ENCODE assay signal across 24 cellular contexts in genomic region chr5:52043137-52043536, GRCh38.
"Had no signal": no experiment of that assay in that cellular context is flagged by ENCODE, and none has a peak within 500 bp of the region (broad histone marks: within the 10 kb centered on the region; RNA-seq: fewer than 3 reads in every experiment).

No MANE protein-coding gene starts in this region.

- H3K4me1 ChIP-seq: heart right ventricle, neural progenitor cell, suprapubic skin, tibial nerve had no signal

- H3K9me3 ChIP-seq: heart right ventricle, suprapubic skin, tibial nerve had no signal

- ATAC-seq: activated CD8-positive, alpha-beta memory T cell treated with anti-CD3 and anti-CD28 coated beads, Interleukin-2, amount 10 ng/mL, durations not matched to agents 7 days and 5 days; activated CD8-positive, alpha-beta T cell treated with anti-CD3 and anti-CD28 coated beads for 36 hours; activated naive CD4-positive, alpha-beta T cell treated with anti-CD3 and anti-CD28 coated beads, Interleukin-2, amount 50 U/mL, for 72 hours; heart right ventricle; left colon; sciatic nerve; stimulated activated effector memory CD8-positive, alpha-beta T cell treated with anti-CD3 and anti-CD28 coated beads, Interleukin-12 subunit alpha, Interleukin-12 subunit beta, amount 100 ng/mL, for 72 hours; stimulated activated naive CD8-positive, alpha-beta T cell treated with anti-CD3 and anti-CD28 coated beads, Interleukin-15, amount 100 ng/mL, for 72 hours had no signal

- H3K36me3 ChIP-seq: heart right ventricle, neural progenitor cell, suprapubic skin, tibial nerve had no signal

- H3K9ac ChIP-seq: neural progenitor cell had no signal

- H3K27me3 ChIP-seq: heart right ventricle, neural progenitor cell, suprapubic skin, tibial nerve had no signal

- H3K4me3 ChIP-seq: heart right ventricle, lung, neural progenitor cell, suprapubic skin, tibial nerve had no signal

- DNase-seq: activated CD4-positive, alpha-beta T cell treated with anti-CD3 and anti-CD28 coated beads, Interleukin-2, amount 10 ng/mL, durations not matched to agents 7 days and 5 days; activated CD4-positive, CD25-positive, alpha-beta regulatory T cell treated with anti-CD3 and anti-CD28 coated beads, Interleukin-2, amount 50 U/mL, for 72 hours; activated CD8-positive, alpha-beta memory T cell treated with anti-CD3 and anti-CD28 coated beads, Interleukin-2, amount 10 ng/mL, durations not matched to agents 7 days and 5 days; activated CD8-positive, alpha-beta T cell treated with anti-CD3 and anti-CD28 coated beads for 36 hours; activated gamma-delta T cell treated with Interleukin-2 at 50 U/mL for 16 hours; aorta; effector CD4-positive, alpha-beta T cell; erythroblast; foreskin fibroblast; heart right ventricle; left colon; naive B cell; posterior cingulate gyrus; small intestine; stimulated activated CD4-positive, alpha-beta T cell treated with anti-CD3 and anti-CD28 coated beads, Interleukin-2, amount 100 ng/mL, for 24 hours; stimulated activated naive CD8-positive, alpha-beta T cell treated with anti-CD3 and anti-CD28 coated beads, Interleukin-15, amount 100 ng/mL, for 72 hours had no signal

- H3K27ac ChIP-seq: heart right ventricle, neural progenitor cell, suprapubic skin, tibial nerve, VCaP had no signal
